ENCODE assay signal across 8 cellular contexts in the genomic region with DNA sequence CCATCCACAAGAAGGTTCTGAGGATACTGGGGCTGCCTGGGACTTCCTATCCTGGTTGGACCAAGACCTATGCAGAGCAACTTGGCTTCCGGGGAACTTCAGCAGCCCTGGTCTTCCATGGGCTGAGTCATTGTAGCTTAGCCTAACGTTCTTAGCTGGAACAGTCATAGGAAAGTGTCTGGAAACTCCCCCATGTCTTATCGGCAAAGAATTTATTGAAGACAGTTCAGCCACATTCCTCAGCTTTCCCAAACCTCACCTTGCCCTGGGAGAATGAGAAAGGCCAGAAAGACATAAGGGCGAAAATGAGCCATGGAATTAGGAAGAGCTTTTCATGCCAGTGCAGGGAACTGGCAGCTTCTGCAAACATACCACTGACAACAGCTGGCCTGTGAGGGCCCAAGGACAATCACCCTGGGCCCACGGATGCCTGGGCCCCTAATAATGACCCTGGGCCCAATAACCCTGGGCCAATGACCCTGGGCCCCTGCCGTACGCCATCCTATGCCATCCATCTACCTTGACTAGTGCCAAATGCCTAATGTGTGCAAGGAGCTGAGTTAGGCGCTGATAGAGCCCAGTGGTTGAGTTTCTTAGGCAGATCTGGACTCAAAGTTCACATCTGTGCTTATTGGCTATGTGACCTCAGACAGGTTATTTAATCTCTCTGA.
DNase-seq lines count a peak whose midpoint lies in the region; ATAC-seq and TF ChIP-seq lines count a peak whose summit lies in the region.

No MANE protein-coding gene starts in this region.

- TF ChIP-seq POLR2A in stomach (IDR thresholded peaks at IDR 0.05): no peak
- TF ChIP-seq POLR2A in Peyer's patch (IDR thresholded peaks at IDR 0.05): no peak

- H3K27me3 ChIP-seq in stomach: no peaks in the 10 kb centered on the region
- no peaks in the 10 kb centered on the region for H3K27me3 ChIP-seq in Peyer's patch

- TF ChIP-seq EP300 in stomach (IDR thresholded peaks at IDR 0.05): no peak

- H3K9me3 ChIP-seq in stomach: no peaks in the 10 kb centered on the region
- H3K9me3 ChIP-seq in Peyer's patch: no peaks in the 10 kb centered on the region

- no peak for TF ChIP-seq CTCF in stomach (IDR thresholded peaks at IDR 0.05)
- no peak for TF ChIP-seq CTCF in Peyer's patch (IDR thresholded peaks at IDR 0.05)

- peaks cover 16 to 40% (median 29%) of the 10 kb centered on the region in 4 donors for H3K4me1 ChIP-seq in stomach
- peaks cover 0 to 37% (median 0%) of the 10 kb centered on the region in 4 donors for H3K4me1 ChIP-seq in Peyer's patch

- H3K4me3 ChIP-seq in stomach (no peak overlapping the region), Peyer's patch (no peak overlapping the region)

- DNase-seq in HK-2 (ENCODE audit: unreplicated experiment) (peak; percentile 63), amniotic epithelial cell (ENCODE audit: low read depth) (peak; percentile 98), iris pigment epithelial cell (ENCODE audit: low read depth) (peak; percentile 98), stomach (no peak), DMS114 treated with DMSO at 0.1 percent for 48 hours (lab: John Stamatoyannopoulos, UW; ENCODE audit: unreplicated experiment) (no peak), NCI-H748 (lab: John Stamatoyannopoulos, UW; ENCODE audit: unreplicated experiment) (no peak), Peyer's patch (no peak)

- H3K36me3 ChIP-seq in stomach (no peaks in the 10 kb centered on the region), Peyer's patch (no peaks in the 10 kb centered on the region)

- 54 to 80% (median 69%) methylated on average over 4 to 8 of the region's 8 CpGs for WGBS in stomach, 5 donors

- ATAC-seq in HG02938 (IDR thresholded peaks at IDR 0.05; ENCODE audit: unreplicated experiment): no peak

- H3K27ac ChIP-seq in stomach (peak overlapping the region in 4 of 5 donors; percentile 5 to 83 (median 23)), Peyer's patch (no peak overlapping the region)

- intact Hi-C loops in stomach (cut with DNase I; ENCODE audit: low total_unique reads): no loop called here

Comparison
In these comparisons a context has a peak if more than half of its experiments do, and no peak if none do; other contexts are left out.
1. DNase-seq: peak in HK-2 (single experiment), amniotic epithelial cell (single experiment) and iris pigment epithelial cell (single experiment); none in stomach (single experiment), DMS114 treated with DMSO at 0.1 percent for 48 hours (single experiment), NCI-H748 (single experiment) and Peyer's patch (0 of 3).
2. H3K27ac ChIP-seq: peak in stomach (4 of 5); none in Peyer's patch (0 of 4).